In the genomic region with DNA sequence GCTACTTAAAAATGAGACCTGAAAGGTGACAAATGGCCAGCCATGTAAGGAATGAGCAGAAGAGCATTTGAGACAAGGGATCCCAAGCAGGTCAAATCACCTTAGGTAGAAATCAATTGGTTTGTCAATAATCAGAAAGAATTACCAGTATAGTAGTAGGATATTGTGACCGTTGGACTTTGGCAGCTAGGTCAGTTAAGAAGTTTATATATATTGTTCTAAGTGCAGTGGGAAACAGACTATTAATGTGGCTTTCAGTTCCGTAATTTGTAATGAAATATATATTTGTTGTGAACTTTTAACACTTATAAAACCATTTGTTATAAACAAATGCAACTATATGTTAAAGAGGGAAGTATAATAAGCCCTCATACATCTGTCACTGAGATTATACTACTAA, we compare ENCODE assay signal across 40 cellular contexts.
"Had no signal": no experiment of that assay in that cellular context is flagged by ENCODE, and none has a peak within 500 bp of the region (broad histone marks: within the 10 kb centered on the region; RNA-seq: fewer than 3 reads in every experiment).

No MANE protein-coding gene starts in this region.

- FAIRE-seq: bronchial epithelial cell, TTC549 had no signal

- H3K4me3 ChIP-seq: ascending aorta, cardiac muscle cell had no signal

- H3K4me1 Mint-ChIP-seq: activated CD4-positive, alpha-beta memory T cell treated with anti-CD3 and anti-CD28 coated beads, Interleukin-2, amount 10 ng/mL, durations not matched to agents 7 days and 5 days; activated CD4-positive, alpha-beta T cell treated with anti-CD3 and anti-CD28 coated beads for 36 hours; activated CD4-positive, alpha-beta T cell treated with anti-CD3 and anti-CD28 coated beads, Interleukin-2, amount 10 ng/mL, durations not matched to agents 7 days and 5 days; activated CD8-positive, alpha-beta memory T cell treated with anti-CD3 and anti-CD28 coated beads, Interleukin-2, amount 10 ng/mL, durations not matched to agents 7 days and 5 days; activated naive CD4-positive, alpha-beta T cell treated with anti-CD3 and anti-CD28 coated beads, Interleukin-2, amount 10 ng/mL, durations not matched to agents 7 days and 5 days; activated naive CD4-positive, alpha-beta T cell treated with anti-CD3 and anti-CD28 coated beads, Interleukin-2, amount 50 U/mL, for 24 hours; activated naive CD8-positive, alpha-beta T cell treated with anti-CD3 and anti-CD28 coated beads, Interleukin-2, amount 10 ng/mL, durations not matched to agents 7 days and 5 days; activated naive CD8-positive, alpha-beta T cell treated with anti-CD3 and anti-CD28 coated beads, Interleukin-2, amount 50 U/mL, for 24 hours; brain; central memory CD8-positive, alpha-beta T cell had no signal

- ATAC-seq: activated CD4-positive, alpha-beta T cell treated with anti-CD3 and anti-CD28 coated beads for 36 hours; activated CD4-positive, CD25-positive, alpha-beta regulatory T cell treated with anti-CD3 and anti-CD28 coated beads, Interleukin-2, amount 50 U/mL, for 24 hours; activated CD8-positive, alpha-beta memory T cell treated with anti-CD3 and anti-CD28 coated beads, Interleukin-2, amount 10 ng/mL, durations not matched to agents 7 days and 5 days; activated CD8-positive, alpha-beta T cell treated with anti-CD3 and anti-CD28 coated beads, Interleukin-2, amount 10 ng/mL, durations not matched to agents 7 days and 5 days; activated naive CD8-positive, alpha-beta T cell treated with anti-CD3 and anti-CD28 coated beads, Interleukin-2, amount 50 U/mL, for 24 hours; WTC11 had no signal

- H3K36me3 ChIP-seq: ascending aorta, cardiac muscle cell, WERI-Rb-1 had no signal

- H3K27ac ChIP-seq: ascending aorta, cardiac muscle cell, WERI-Rb-1 had no signal

- DNase-seq: activated CD4-positive, alpha-beta memory T cell treated with anti-CD3 and anti-CD28 coated beads, Interleukin-2, amount 10 ng/mL, durations not matched to agents 7 days and 5 days; activated CD4-positive, alpha-beta T cell treated with anti-CD3 and anti-CD28 coated beads for 1 hour; activated CD4-positive, alpha-beta T cell treated with anti-CD3 and anti-CD28 coated beads for 36 hours; activated CD4-positive, alpha-beta T cell treated with anti-CD3 and anti-CD28 coated beads for 48 hours; activated CD4-positive, alpha-beta T cell treated with anti-CD3 and anti-CD28 coated beads, Interleukin-2, amount 10 ng/mL, durations not matched to agents 7 days and 5 days; activated CD4-positive, alpha-beta T cell treated with anti-CD3 and anti-CD28 coated beads, Interleukin-2, amount 50 U/mL, for 48 hours; activated CD4-positive, CD25-positive, alpha-beta regulatory T cell; activated CD8-positive, alpha-beta memory T cell treated with anti-CD3 and anti-CD28 coated beads for 24 hours; activated CD8-positive, alpha-beta memory T cell treated with anti-CD3 and anti-CD28 coated beads, Interleukin-2, amount 10 ng/mL, durations not matched to agents 7 days and 5 days; activated CD8-positive, alpha-beta memory T cell treated with anti-CD3 and anti-CD28 coated beads, Interleukin-2, amount 50 U/mL, for 48 hours; activated CD8-positive, alpha-beta T cell treated with anti-CD3 and anti-CD28 coated beads, Interleukin-2, amount 10 ng/mL, durations not matched to agents 7 days and 5 days; activated effector memory CD4-positive, alpha-beta T cell treated with Interleukin-2 at 50 U/mL for 16 hours; activated gamma-delta T cell; activated naive CD4-positive, alpha-beta T cell treated with anti-CD3 and anti-CD28 coated beads, Interleukin-2, amount 10 ng/mL, durations not matched to agents 7 days and 5 days; activated naive CD4-positive, alpha-beta T cell treated with Interleukin-2 at 50 U/mL for 16 hours; activated naive CD8-positive, alpha-beta T cell treated with anti-CD3 and anti-CD28 coated beads, Interleukin-2, amount 10 ng/mL, durations not matched to agents 7 days and 5 days; activated naive CD8-positive, alpha-beta T cell treated with anti-CD3 and anti-CD28 coated beads, Interleukin-2, amount 50 U/mL, for 24 hours; activated T-cell treated with anti-CD3 and anti-CD28 coated beads, Interleukin-2, amount 50 U/mL, for 24 hours; activated T-cell treated with anti-CD3 and anti-CD28 coated beads, Interleukin-2, amount 50 U/mL, for 48 hours; amygdala; anterior cingulate cortex; caudate nucleus; cerebellar nuclear complex; T-helper 1 cell; T-helper 2 cell; T-helper 9 cell; WERI-Rb-1 had no signal

- H3K27me3 ChIP-seq: ascending aorta, cardiac muscle cell had no signal

- H3K9me3 ChIP-seq: ascending aorta had no signal

- H3K4me1 ChIP-seq: ascending aorta had no signal

- H3K27me3 Mint-ChIP-seq: activated CD4-positive, alpha-beta memory T cell treated with anti-CD3 and anti-CD28 coated beads, Interleukin-2, amount 10 ng/mL, durations not matched to agents 7 days and 5 days; activated CD4-positive, alpha-beta T cell treated with anti-CD3 and anti-CD28 coated beads for 36 hours; activated CD4-positive, alpha-beta T cell treated with anti-CD3 and anti-CD28 coated beads, Interleukin-2, amount 10 ng/mL, durations not matched to agents 7 days and 5 days; activated CD8-positive, alpha-beta memory T cell treated with anti-CD3 and anti-CD28 coated beads, Interleukin-2, amount 10 ng/mL, durations not matched to agents 7 days and 5 days; activated naive CD4-positive, alpha-beta T cell treated with anti-CD3 and anti-CD28 coated beads, Interleukin-2, amount 10 ng/mL, durations not matched to agents 7 days and 5 days; activated naive CD4-positive, alpha-beta T cell treated with anti-CD3 and anti-CD28 coated beads, Interleukin-2, amount 50 U/mL, for 24 hours; activated naive CD8-positive, alpha-beta T cell; activated naive CD8-positive, alpha-beta T cell treated with anti-CD3 and anti-CD28 coated beads, Interleukin-2, amount 10 ng/mL, durations not matched to agents 7 days and 5 days; activated naive CD8-positive, alpha-beta T cell treated with anti-CD3 and anti-CD28 coated beads, Interleukin-2, amount 50 U/mL, for 24 hours; activated T-cell treated with anti-CD3 and anti-CD28 coated beads, Interleukin-2, amount 50 U/mL, for 24 hours; brain; central memory CD8-positive, alpha-beta T cell had no signal

- H3K4me3 Mint-ChIP-seq: activated CD4-positive, alpha-beta memory T cell treated with anti-CD3 and anti-CD28 coated beads, Interleukin-2, amount 10 ng/mL, durations not matched to agents 7 days and 5 days; activated CD4-positive, alpha-beta T cell treated with anti-CD3 and anti-CD28 coated beads for 36 hours; activated CD4-positive, alpha-beta T cell treated with anti-CD3 and anti-CD28 coated beads, Interleukin-2, amount 10 ng/mL, durations not matched to agents 7 days and 5 days; activated CD8-positive, alpha-beta memory T cell treated with anti-CD3 and anti-CD28 coated beads, Interleukin-2, amount 10 ng/mL, durations not matched to agents 7 days and 5 days; activated CD8-positive, alpha-beta T cell treated with anti-CD3 and anti-CD28 coated beads, Interleukin-2, amount 10 ng/mL, durations not matched to agents 7 days and 5 days; activated naive CD4-positive, alpha-beta T cell treated with anti-CD3 and anti-CD28 coated beads, Interleukin-2, amount 10 ng/mL, durations not matched to agents 7 days and 5 days; activated naive CD4-positive, alpha-beta T cell treated with anti-CD3 and anti-CD28 coated beads, Interleukin-2, amount 50 U/mL, for 24 hours; activated naive CD8-positive, alpha-beta T cell; activated naive CD8-positive, alpha-beta T cell treated with anti-CD3 and anti-CD28 coated beads, Interleukin-2, amount 10 ng/mL, durations not matched to agents 7 days and 5 days; activated naive CD8-positive, alpha-beta T cell treated with anti-CD3 and anti-CD28 coated beads, Interleukin-2, amount 50 U/mL, for 24 hours; activated T-cell treated with anti-CD3 and anti-CD28 coated beads, Interleukin-2, amount 50 U/mL, for 24 hours; brain; central memory CD8-positive, alpha-beta T cell; T-helper 1 cell treated with Interleukin-12 subunit alpha and Interleukin-12 subunit beta and Interleukin-4 antibody, amounts not matched to agents 30 μg/mL and 1 μg/mL, for 36 hours; T-helper 2 cell treated with Interferon-gamma antibody and Interleukin-4, amounts not matched to agents 5 μg/mL and 100 μg/mL, for 36 hours; WTC11 had no signal

- H3K27ac Mint-ChIP-seq: activated CD4-positive, alpha-beta memory T cell treated with anti-CD3 and anti-CD28 coated beads, Interleukin-2, amount 10 ng/mL, durations not matched to agents 7 days and 5 days; activated CD4-positive, alpha-beta T cell treated with anti-CD3 and anti-CD28 coated beads for 36 hours; activated CD4-positive, alpha-beta T cell treated with anti-CD3 and anti-CD28 coated beads, Interleukin-2, amount 10 ng/mL, durations not matched to agents 7 days and 5 days; activated CD8-positive, alpha-beta memory T cell treated with anti-CD3 and anti-CD28 coated beads, Interleukin-2, amount 10 ng/mL, durations not matched to agents 7 days and 5 days; activated CD8-positive, alpha-beta T cell treated with anti-CD3 and anti-CD28 coated beads, Interleukin-2, amount 10 ng/mL, durations not matched to agents 7 days and 5 days; activated naive CD4-positive, alpha-beta T cell treated with anti-CD3 and anti-CD28 coated beads, Interleukin-2, amount 10 ng/mL, durations not matched to agents 7 days and 5 days; activated naive CD4-positive, alpha-beta T cell treated with anti-CD3 and anti-CD28 coated beads, Interleukin-2, amount 50 U/mL, for 24 hours; activated naive CD8-positive, alpha-beta T cell; activated naive CD8-positive, alpha-beta T cell treated with anti-CD3 and anti-CD28 coated beads, Interleukin-2, amount 10 ng/mL, durations not matched to agents 7 days and 5 days; activated naive CD8-positive, alpha-beta T cell treated with anti-CD3 and anti-CD28 coated beads, Interleukin-2, amount 50 U/mL, for 24 hours; activated T-cell treated with anti-CD3 and anti-CD28 coated beads, Interleukin-2, amount 50 U/mL, for 24 hours; activated T-helper 2 cell treated with anti-CD3 and anti-CD28 coated beads, Interferon-gamma antibody, Interleukin-2, Interleukin-4, amounts not matched to agents 10 μg/mL and 5 μg/mL and 100 μg/mL, durations not matched to agents 14 hours and 24 hours and 36 hours; brain; T-helper 1 cell treated with Interleukin-12 subunit alpha and Interleukin-12 subunit beta and Interleukin-4 antibody, amounts not matched to agents 30 μg/mL and 1 μg/mL, for 36 hours; T-helper 2 cell treated with Interferon-gamma antibody and Interleukin-4, amounts not matched to agents 5 μg/mL and 100 μg/mL, for 36 hours; WTC11 had no signal

- H3K36me3 Mint-ChIP-seq: activated CD8-positive, alpha-beta memory T cell treated with anti-CD3 and anti-CD28 coated beads, Interleukin-2, amount 10 ng/mL, durations not matched to agents 7 days and 5 days; activated naive CD4-positive, alpha-beta T cell treated with anti-CD3 and anti-CD28 coated beads, Interleukin-2, amount 10 ng/mL, durations not matched to agents 7 days and 5 days; activated naive CD4-positive, alpha-beta T cell treated with anti-CD3 and anti-CD28 coated beads, Interleukin-2, amount 50 U/mL, for 24 hours; activated naive CD8-positive, alpha-beta T cell; activated naive CD8-positive, alpha-beta T cell treated with anti-CD3 and anti-CD28 coated beads, Interleukin-2, amount 10 ng/mL, durations not matched to agents 7 days and 5 days; brain had no signal

- H3K9me3 Mint-ChIP-seq: activated CD4-positive, alpha-beta memory T cell treated with anti-CD3 and anti-CD28 coated beads, Interleukin-2, amount 10 ng/mL, durations not matched to agents 7 days and 5 days; activated CD4-positive, alpha-beta T cell treated with anti-CD3 and anti-CD28 coated beads, Interleukin-2, amount 10 ng/mL, durations not matched to agents 7 days and 5 days had no signal
